Comparison of ENCODE assay signal across 23 cellular contexts in the genomic region with DNA sequence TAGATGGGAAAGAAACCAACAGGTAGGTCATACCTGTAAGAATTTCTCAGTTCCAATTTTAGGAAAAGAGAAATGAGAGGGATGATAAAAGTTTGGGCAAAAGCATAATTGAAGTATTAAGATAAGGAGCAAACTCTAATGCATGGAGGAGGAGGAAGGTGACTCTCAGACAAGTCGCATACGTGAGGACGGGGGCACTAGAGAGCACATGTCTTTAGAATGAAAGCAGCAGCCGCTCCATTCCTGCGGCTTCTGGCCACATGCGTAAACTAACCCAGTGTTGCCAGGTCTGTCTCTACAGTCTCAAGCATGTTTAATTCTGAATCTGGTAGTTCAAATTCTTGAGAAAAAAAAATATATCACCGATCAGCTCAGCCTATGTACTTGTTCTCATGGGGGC.
"Had no signal": no experiment of that assay in that cellular context is flagged by ENCODE, and none has a peak within 500 bp of the region (broad histone marks: within the 10 kb centered on the region; RNA-seq: fewer than 3 reads in every experiment).

No MANE protein-coding gene starts in this region.

- H3K9me2 ChIP-seq: SK-N-SH had no signal

- H3K9me3 ChIP-seq: SK-N-SH had no signal

- H3K27me3 Mint-ChIP-seq: T-cell had no signal

- ATAC-seq: Panc1, PC-3, T-cell had no signal

- H3K4me2 ChIP-seq: SK-N-SH had no signal

- DNase-seq: Karpas-422; KG1; MM.1S; NCI-H1092 treated with DMSO at 0.1 percent for 48 hours; NCI-H1436; NCI-H187; NCI-H2029; NCI-H2081 treated with DMSO at 0.1 percent for 48 hours; NCI-H2171; NCI-H226; NCI-H446; NCI-H510A; NCI-H524 treated with DMSO at 0.1 percent for 48 hours; NCI-H69; NCI-H774; NK-92 treated with Interleukin-12 subunit alpha and Interleukin-12 subunit beta, amount 100 ng/mL, for 24 hours; PC-3; SHP77; SK-N-SH; SW 1271; T-cell had no signal

- H3K27ac Mint-ChIP-seq: T-cell had no signal

- H3K9ac ChIP-seq: SK-N-SH had no signal

- H3K27ac ChIP-seq: RWPE1 had no signal

- H3K4me3 Mint-ChIP-seq: T-cell had no signal
